In genomic region chr17:48026503-48027321, GRCh38 we compare ENCODE assay signal across 1 cellular context.
TF ChIP-seq lines count a peak whose summit lies in the region.

No MANE protein-coding gene starts in this region.

TF ChIP-seq in WTC11, 78 proteins besides CTCF, POLR2A, EP300 and RAD21:
- TF ChIP-seq ZBTB21 (CRISPR knock-in tag; IDR thresholded peaks at IDR 0.05; ENCODE audit: borderline replicate concordance) (no peak), NFATC4 (CRISPR knock-in tag; IDR thresholded peaks at IDR 0.05) (no peak), STAT6 (CRISPR knock-in tag; conservative IDR thresholded peaks at IDR 0.05; ENCODE audit: low read depth) (no peak), ATF2 (CRISPR knock-in tag; IDR thresholded peaks at IDR 0.05; ENCODE audit: borderline replicate concordance, low read depth) (no peak), ZNF317 (CRISPR knock-in tag; IDR thresholded peaks at IDR 0.05; ENCODE audit: borderline replicate concordance, low read depth) (no peak), FOXP1 (CRISPR knock-in tag; IDR thresholded peaks at IDR 0.05; ENCODE audit: borderline replicate concordance) (peak; percentile 67; the same call in 1 of the 2 replicates), HMGA2 (CRISPR knock-in tag; IDR thresholded peaks at IDR 0.05) (no peak), MYBL2 (CRISPR knock-in tag; IDR thresholded peaks at IDR 0.05) (0 out of 2 replicates have a peak, but pooled peaks have one; percentile 57), RELA (CRISPR knock-in tag; IDR thresholded peaks at IDR 0.05; ENCODE audit: borderline replicate concordance) (no peak), ZNF232 (CRISPR knock-in tag; IDR thresholded peaks at IDR 0.05) (no peak), ZMAT4 (CRISPR knock-in tag; IDR thresholded peaks at IDR 0.05) (no peak), RORB (CRISPR knock-in tag; IDR thresholded peaks at IDR 0.05) (no peak), CREM (CRISPR knock-in tag; IDR thresholded peaks at IDR 0.05) (no peak), USF2 (CRISPR knock-in tag; IDR thresholded peaks at IDR 0.05) (no peak), TCF7 (CRISPR knock-in tag; IDR thresholded peaks at IDR 0.05; ENCODE audit: low read depth) (no peak), EMX1 (CRISPR knock-in tag; IDR thresholded peaks at IDR 0.05) (no peak), MAX (CRISPR knock-in tag; IDR thresholded peaks at IDR 0.05) (no peak; the same call in 1 of the 2 replicates), SP1 (CRISPR knock-in tag; conservative IDR thresholded peaks at IDR 0.05) (peak; percentile 60; the same call in 1 of the 2 replicates), ZNF396 (CRISPR knock-in tag; IDR thresholded peaks at IDR 0.05; ENCODE audit: borderline replicate concordance) (no peak), HMGXB4 (CRISPR knock-in tag; IDR thresholded peaks at IDR 0.05) (peak; percentile 45; the same call in 1 of the 2 replicates), ZBTB43 (CRISPR knock-in tag; IDR thresholded peaks at IDR 0.05) (no peak), KAT7 (CRISPR knock-in tag; IDR thresholded peaks at IDR 0.05; ENCODE audit: borderline replicate concordance) (no peak)
